Comparison of ENCODE assay signal across 23 cellular contexts in genomic region chr1:48229309-48229708, GRCh38. TPM values are rescaled to one million over a fixed set of nuclear protein-coding genes. Genes with fewer than 3 reads are reported as not detected.
"Had no signal": no experiment of that assay in that cellular context is flagged by ENCODE, and none has a peak within 500 bp of the region (broad histone marks: within the 10 kb centered on the region; RNA-seq: fewer than 3 reads in every experiment).

No MANE protein-coding gene starts in this region.

- ATAC-seq: esophagus mucosa, heart left ventricle, left lobe of liver, psoas muscle, right lobe of liver had no signal

- H3K27ac Mint-ChIP-seq: nephron progenitor cell had no signal

- H3K4me3 Mint-ChIP-seq: nephron progenitor cell had no signal

- DNase-seq: effector CD8-positive, alpha-beta T cell; heart left ventricle; hypothalamus; kidney glomerular epithelial cell; midbrain; nephron progenitor cell; psoas muscle; retina; stimulated activated CD4-positive, alpha-beta T cell treated with anti-CD3 and anti-CD28 coated beads, Interleukin-2, amount 100 ng/mL, for 24 hours; stimulated activated CD4-positive, alpha-beta T cell treated with anti-CD3 and anti-CD28 coated beads, Interleukin-4, amount 100 ng/mL, for 4 hours; stimulated activated naive CD4-positive, alpha-beta T cell; stomach; substantia nigra; transverse colon had no signal

- H3K9me3 Mint-ChIP-seq: nephron progenitor cell had no signal

- H3K4me1 Mint-ChIP-seq: nephron progenitor cell had no signal

RNA-seq across cellular contexts. Expression of gene SLC5A9, which starts 6.8 kb away (rescaled TPM):
- total RNA-seq: chondrocyte, esophagus mucosa, fibroblast of lung, frontal cortex, glomerular endothelial cell, osteoblast, psoas muscle, thoracic aorta had no signal
